ENCODE assay signal across 17 cellular contexts in the genomic region with DNA sequence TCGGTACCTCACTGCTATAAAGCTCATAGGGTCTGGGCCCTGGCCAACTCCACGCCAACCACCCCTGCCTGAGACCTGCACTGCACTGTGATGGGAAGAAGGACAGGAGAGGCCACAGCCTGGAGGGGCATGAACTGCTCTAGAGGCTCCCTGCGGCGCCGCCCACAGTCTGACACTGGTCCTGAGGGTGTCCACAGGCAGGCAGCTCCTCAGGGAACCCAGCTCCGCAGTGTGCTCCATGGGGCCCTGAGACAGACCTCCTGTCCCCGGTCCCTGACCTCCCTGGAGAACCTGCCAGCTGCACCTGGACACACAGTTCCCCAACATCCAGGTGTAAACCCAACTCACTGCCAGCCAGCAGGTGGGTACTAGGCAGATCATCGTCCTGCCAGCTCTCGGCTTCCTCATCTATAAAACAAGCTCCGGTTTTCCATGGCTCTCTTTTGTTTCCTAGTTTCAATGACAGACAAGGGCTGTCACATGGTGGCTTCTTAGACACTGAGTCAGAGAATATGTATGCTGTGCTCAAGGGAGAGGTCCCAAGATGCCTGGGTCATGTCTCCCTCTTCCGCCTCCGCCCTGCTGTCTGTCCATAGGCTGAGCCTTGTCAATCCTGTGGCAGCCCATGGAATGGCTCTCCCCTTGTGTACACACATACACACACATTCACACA. TPM values are rescaled to one million over a fixed set of nuclear protein-coding genes. Genes with fewer than 3 reads are reported as not detected.
DNase-seq lines count a peak whose midpoint lies in the region; ATAC-seq, FAIRE-seq and TF ChIP-seq lines count a peak whose summit lies in the region.
"Had no signal": no experiment of that assay in that cellular context is flagged by ENCODE, and none has a peak within 500 bp of the region (broad histone marks: within the 10 kb centered on the region; RNA-seq: fewer than 3 reads in every experiment).

No MANE protein-coding gene starts in this region.

- POLR2A ChIA-PET in A549 (lab: Yijun Ruan, JAX), result no interaction called here

- H3K9ac ChIP-seq in adipocyte (ENCODE audit: low read length), result peak overlapping the region; percentile 17

- no peak overlapping the region for H3K4me3 ChIP-seq in A549
- no peak overlapping the region for H3K4me3 ChIP-seq in adipocyte (ENCODE audit: low read length)
- H3K4me3 ChIP-seq: cardiac muscle cell, GM12878 had no signal

- no peak for TF ChIP-seq CTCF in A549 (IDR thresholded peaks at IDR 0.05)

- H3K4me2 ChIP-seq in A549, result peak overlapping the region; percentile 47

- peak overlapping the region; percentile 58 to 74 for H3K27ac ChIP-seq in A549
- H3K27ac ChIP-seq: cardiac muscle cell had no signal

- no peak for FAIRE-seq in A549 (lab: Jason Lieb, UNC)
- FAIRE-seq: GM12878 had no signal

- H3K36me3 ChIP-seq in adipocyte (ENCODE audit: control insufficient read depth, insufficient read depth, low read length, severe bottlenecking), result peaks cover 64% of the 10 kb centered on the region

- CTCF ChIA-PET in A549 (lab: Yijun Ruan, JAX), result interaction anchor here (0.7 to 32.8 kb wide), 13 partner anchors 9 to 423 kb away, joined by 3 to 851 read pairs (median 5); no protein-coding TSS in a partner anchor

- peak; percentile 10 to 12; a peak in 3 of 6 replicates for ATAC-seq in A549
- no peak for ATAC-seq in HG03571 (IDR thresholded peaks at IDR 0.05; ENCODE audit: unreplicated experiment)
- no peak for ATAC-seq in GM21390 (IDR thresholded peaks at IDR 0.05; ENCODE audit: unreplicated experiment)
- ATAC-seq: GM12878; left colon; stimulated activated naive CD8-positive, alpha-beta T cell treated with anti-CD3 and anti-CD28 coated beads, Interleukin-15, amount 100 ng/mL, for 72 hours had no signal

- TF ChIP-seq RAD21 in A549 (conservative IDR thresholded peaks at IDR 0.05 in 1 of 2, IDR thresholded peaks at IDR 0.05 in 1 of 2), result no peak

- WGBS in A549 (ENCODE audit: missing lambda C conversion rate), result 78% methylated on average over 12 of the region's 12 CpGs

- TF ChIP-seq POLR2A in A549 (IDR thresholded peaks at IDR 0.05; ENCODE audit: low read length), result no peak

- peaks cover 40% of the 10 kb centered on the region for H3K4me1 ChIP-seq in A549
- H3K4me1 ChIP-seq in adipocyte (ENCODE audit: control insufficient read depth, insufficient read depth, low read length), result peaks cover 40% of the 10 kb centered on the region

- H3K27me3 ChIP-seq in adipocyte (replicated peaks; ENCODE audit: control insufficient read depth, insufficient read depth, low read length), result no peaks in the 10 kb centered on the region
- H3K27me3 ChIP-seq: cardiac muscle cell had no signal

- no peak for TF ChIP-seq EP300 in A549 (IDR thresholded peaks at IDR 0.05)

- DNase-seq in A549 (ENCODE audit: low read depth in 1 of 2, low spot score in 1 of 2), result peak in 1 of 2 experiments; percentile 80
- peak; percentile 54 for DNase-seq in GM03348 (ENCODE audit: low spot score)
- DNase-seq in adipocyte (ENCODE audit: low read depth), result peak; percentile 54
- DNase-seq in kidney tubule cell (ENCODE audit: low spot score), result peak; percentile 83
- DNase-seq in DMS114 treated with DMSO at 0.1 percent for 48 hours (lab: John Stamatoyannopoulos, UW; ENCODE audit: unreplicated experiment), result no peak
- no peak for DNase-seq in ecto neural progenitor cell (ENCODE audit: low spot score)
- DNase-seq: activated T-cell treated with anti-CD3 and anti-CD28 coated beads, Interleukin-2, amount 50 U/mL, for 24 hours; left colon; NCI-H187; occipital lobe; stimulated activated CD4-positive, alpha-beta T cell treated with anti-CD3 and anti-CD28 coated beads, Interleukin-4, amount 100 ng/mL, for 1 hour; stimulated activated naive CD8-positive, alpha-beta T cell treated with anti-CD3 and anti-CD28 coated beads, Interleukin-15, amount 100 ng/mL, for 72 hours had no signal

- H3K9me3 ChIP-seq in A549, result no peaks in the 10 kb centered on the region
- no peaks in the 10 kb centered on the region for H3K9me3 ChIP-seq in adipocyte (ENCODE audit: control insufficient read depth, low read length)

TF ChIP-seq in A549, 52 proteins besides CTCF, POLR2A, EP300 and RAD21:
- TF ChIP-seq USF2 (IDR thresholded peaks at IDR 0.05) (peak; percentile 41; the same call in 1 of the 2 replicates), JUN (IDR thresholded peaks at IDR 0.05) (no peak), ZSCAN20 (CRISPR knock-in tag; IDR thresholded peaks at IDR 0.05) (no peak), HOXB5 (CRISPR knock-in tag; IDR thresholded peaks at IDR 0.05) (no peak)
- TF ChIP-seq, protein P1, sequence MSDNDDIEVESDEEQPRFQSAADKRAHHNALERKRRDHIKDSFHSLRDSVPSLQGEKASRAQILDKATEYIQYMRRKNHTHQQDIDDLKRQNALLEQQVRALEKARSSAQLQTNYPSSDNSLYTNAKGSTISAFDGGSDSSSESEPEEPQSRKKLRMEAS (IDR thresholded peaks at IDR 0.05), result no peak

RNA-seq across cellular contexts. Expression of gene HAPLN3, which starts 5.1 kb away (rescaled TPM):
- polyA plus RNA-seq in A549 (2011; rRNA removed) (7.5 and 8.5 TPM in 2 replicates), A549 (2017; fragmentation: RNase III; extraction: RNeasy Plus Mini Kit Qiagen cat#74134 plus additional on column Dnase treatment) (39.7 to 54.3 TPM (median 45.3 TPM) in 3 replicates)
- 45.3 and 47.5 TPM in 2 replicates for polyA plus RNA-seq in A549 (2012; cell fraction: cytosol; rRNA removed)
- polyA plus RNA-seq in A549 (2012; cell fraction: nucleus; rRNA removed), result 188 and 231 TPM in 2 replicates
- polyA minus RNA-seq in A549 (2011; rRNA and poly(A)+ RNA removed), result 5.4 and 5.8 TPM in 2 replicates

RNA-seq across cellular contexts. Expression of gene MFGE8, which starts 12.7 kb away (rescaled TPM):
- 206 and 213 TPM in 2 replicates for polyA plus RNA-seq in A549 (2011; rRNA removed)
- 330 and 384 TPM in 2 replicates for polyA plus RNA-seq in A549 (2012; cell fraction: cytosol; rRNA removed)
- 1,238 and 1,252 TPM in 2 replicates for polyA plus RNA-seq in A549 (2012; cell fraction: nucleus; rRNA removed)
- polyA plus RNA-seq in A549 (2017; fragmentation: RNase III; extraction: RNeasy Plus Mini Kit Qiagen cat#74134 plus additional on column Dnase treatment), result 403 to 506 TPM (median 446 TPM) in 3 replicates
- polyA minus RNA-seq in A549 (2011; rRNA and poly(A)+ RNA removed), result 165 and 194 TPM in 2 replicates
- polyA plus RNA-seq: CD14-positive monocyte had no signal

Comparison
In these comparisons a context has a peak if more than half of its experiments do, and no peak if none do; other contexts are left out.
1. ATAC-seq: peak in A549 (2 of 2); none in HG03571 (single experiment) and GM21390 (single experiment).
2. DNase-seq: peak in GM03348 (single experiment), adipocyte (single experiment) and kidney tubule cell (single experiment); none in DMS114 treated with DMSO at 0.1 percent for 48 hours (single experiment) and ecto neural progenitor cell (single experiment).